Comparison of ENCODE assay signal across 8 cellular contexts in genomic region chr7:150937848-150938561, GRCh38. TPM values are rescaled to one million over a fixed set of nuclear protein-coding genes. Genes with fewer than 3 reads are reported as not detected.
DNase-seq lines count a peak whose midpoint lies in the region; ATAC-seq, FAIRE-seq and TF ChIP-seq lines count a peak whose summit lies in the region.

No MANE protein-coding gene starts in this region.

- no peak for DNase-seq in GM12891 (ENCODE audit: insufficient read length, low spot score)
- peak; percentile 68 for DNase-seq in NCI-H524 treated with DMSO at 0.1 percent for 48 hours (lab: John Stamatoyannopoulos, UW)
- peak; percentile 55 for DNase-seq in astrocyte (ENCODE audit: low read depth)
- no peak for DNase-seq in smooth muscle cell (lab: John Stamatoyannopoulos, UW; ENCODE audit: unreplicated experiment)
- no peak for DNase-seq in CD1c-positive myeloid dendritic cell (ENCODE audit: extremely low spot score)
- DNase-seq in MM.1S = no peak
- no peak for DNase-seq in left ventricle myocardium superior

- no peak for ATAC-seq in HG02610 (IDR thresholded peaks at IDR 0.05; ENCODE audit: unreplicated experiment)
- no peak for ATAC-seq in left ventricle myocardium superior

- H3K79me2 ChIP-seq in astrocyte (ENCODE audit: insufficient read depth, low read length) = no peaks in the 10 kb centered on the region
- no peaks in the 10 kb centered on the region for H3K79me2 ChIP-seq in smooth muscle cell (ENCODE audit: low read depth)
- H3K79me2 ChIP-seq in MM.1S (ENCODE audit: low read length) = no peaks in the 10 kb centered on the region

- H3K36me3 ChIP-seq in astrocyte (ENCODE audit: insufficient read depth, low read length) (no peaks in the 10 kb centered on the region), smooth muscle cell (ENCODE audit: low read depth) (no peaks in the 10 kb centered on the region), MM.1S (replicated peaks; ENCODE audit: insufficient read depth, low read length) (no peaks in the 10 kb centered on the region)

- no peak for TF ChIP-seq POLR2A in GM12891 (IDR thresholded peaks at IDR 0.05; ENCODE audit: low read depth, low read length)

- H3K4me3 ChIP-seq in astrocyte (ENCODE audit: insufficient read depth, low read depth, low read length) (no peak overlapping the region), smooth muscle cell (no peak overlapping the region), MM.1S (ENCODE audit: low read length) (no peak overlapping the region)

- H3K4me1 Mint-ChIP-seq in astrocyte (ENCODE audit: low read depth, unreplicated experiment) = peaks cover 3% of the 10 kb centered on the region

- H4K20me1 ChIP-seq in astrocyte (ENCODE audit: insufficient read depth, low read length) = no peaks in the 10 kb centered on the region
- H4K20me1 ChIP-seq in smooth muscle cell (ENCODE audit: low read depth) = no peaks in the 10 kb centered on the region
- no peaks in the 10 kb centered on the region for H4K20me1 ChIP-seq in MM.1S (ENCODE audit: insufficient read depth, low read length)

- TF ChIP-seq CTCF in astrocyte (IDR thresholded peaks at IDR 0.05; ENCODE audit: insufficient read depth, low read depth, low read length) (no peak), smooth muscle cell (IDR thresholded peaks at IDR 0.05; ENCODE audit: borderline replicate concordance, insufficient read depth, poor library complexity, severe bottlenecking) (no peak), MM.1S (IDR thresholded peaks at IDR 0.05; ENCODE audit: low read length) (no peak)

- H3K9me2 ChIP-seq in MM.1S (replicated peaks; ENCODE audit: insufficient read depth, low read length) = no peaks in the 10 kb centered on the region

- H3K4me2 ChIP-seq in astrocyte (ENCODE audit: low read length) (peak overlapping the region; percentile 68), smooth muscle cell (peak overlapping the region; percentile 42), MM.1S (ENCODE audit: low read depth, low read length) (no peak overlapping the region)

- H3K4me1 ChIP-seq in astrocyte (ENCODE audit: insufficient read depth, low read length) (peaks cover 7% of the 10 kb centered on the region), smooth muscle cell (ENCODE audit: low read depth) (peaks cover 4% of the 10 kb centered on the region), MM.1S (ENCODE audit: low read length) (peaks cover 14% of the 10 kb centered on the region)

- H2AFZ ChIP-seq in astrocyte (ENCODE audit: low read depth, low read length) = peak overlapping the region; percentile 15
- H2AFZ ChIP-seq in smooth muscle cell (ENCODE audit: low read depth) = no peak overlapping the region
- no peak overlapping the region for H2AFZ ChIP-seq in MM.1S (ENCODE audit: low read length)

- H3K9ac ChIP-seq in astrocyte (ENCODE audit: low read length) (no peak overlapping the region), smooth muscle cell (ENCODE audit: low read depth) (no peak overlapping the region), MM.1S (ENCODE audit: low read length) (no peak overlapping the region)

- no peaks in the 10 kb centered on the region for H3K27me3 ChIP-seq in astrocyte (ENCODE audit: insufficient read depth, low read length)
- H3K27me3 ChIP-seq in smooth muscle cell (ENCODE audit: low read depth) = no peaks in the 10 kb centered on the region
- H3K27me3 ChIP-seq in MM.1S (replicated peaks; ENCODE audit: insufficient read depth, low read length) = peaks cover 3% of the 10 kb centered on the region; the same call in 1 of the 2 replicates

- H3K9me3 ChIP-seq in astrocyte (ENCODE audit: insufficient read depth, low read depth, low read length) (no peaks in the 10 kb centered on the region), smooth muscle cell (replicated peaks; ENCODE audit: low read depth) (no peaks in the 10 kb centered on the region), MM.1S (replicated peaks; ENCODE audit: insufficient read depth, low read length) (no peaks in the 10 kb centered on the region)

- no peaks in the 10 kb centered on the region for H3K36me3 Mint-ChIP-seq in astrocyte (ENCODE audit: low read depth, unreplicated experiment)

- H3K27me3 Mint-ChIP-seq in astrocyte (ENCODE audit: low read depth, unreplicated experiment) = peaks cover 24% of the 10 kb centered on the region

- no peak overlapping the region for H3K4me3 Mint-ChIP-seq in astrocyte (ENCODE audit: unreplicated experiment)

- FAIRE-seq in GM12891 (lab: Jason Lieb, UNC) (peak; percentile 81), astrocyte (lab: Jason Lieb, UNC) (no peak)

- H3K27ac ChIP-seq in astrocyte (ENCODE audit: low read depth, low read length) = no peak overlapping the region
- H3K27ac ChIP-seq in smooth muscle cell (ENCODE audit: low read depth) = no peak overlapping the region
- no peak overlapping the region for H3K27ac ChIP-seq in MM.1S (ENCODE audit: low read length)

- H3K27ac Mint-ChIP-seq in astrocyte (ENCODE audit: unreplicated experiment) = no peak overlapping the region

- H3F3A ChIP-seq in smooth muscle cell (ENCODE audit: low read depth) (peaks cover 3% of the 10 kb centered on the region), MM.1S (ENCODE audit: insufficient read depth, low read length) (peaks cover 3% of the 10 kb centered on the region; the same call in 1 of the 2 replicates)

- WGBS in smooth muscle cell (ENCODE audit: low lambda C conversion rate) = 52% methylated on average over 15 of the region's 15 CpGs

- intact Hi-C loops in left ventricle myocardium superior (cut with micrococcal nuclease) = no loop called here

- no peaks in the 10 kb centered on the region for H3K9me3 Mint-ChIP-seq in astrocyte (ENCODE audit: unreplicated experiment)

TF ChIP-seq in GM12891, 5 proteins besides CTCF, POLR2A, EP300 and RAD21:
- no peak for TF ChIP-seq PAX5 (IDR thresholded peaks at IDR 0.05; ENCODE audit: insufficient read depth, low read length, severe bottlenecking)
- no peak for TF ChIP-seq POU2F2 (IDR thresholded peaks at IDR 0.05; ENCODE audit: low read depth, low read length)
- TF ChIP-seq POLR2AphosphoS5 (IDR thresholded peaks at IDR 0.05; ENCODE audit: low read depth, low read length) = no peak
- no peak for TF ChIP-seq SPI1 (IDR thresholded peaks at IDR 0.05; ENCODE audit: low read depth, low read length)

RNA-seq across cellular contexts. Expression of gene KCNH2, which starts 40.1 kb away (rescaled TPM):
- polyA plus RNA-seq in GM12891 (2012; ENCODE audit: low read depth, missing spikeins) = 0.09 TPM
- total RNA-seq in astrocyte (4.5 and 4.6 TPM in 2 replicates), smooth muscle cell (12.9 and 13.3 TPM in 2 replicates), left ventricle myocardium superior (107 TPM)
- 32.1 and 37.7 TPM in 2 replicates for polyA plus RNA-seq in smooth muscle cell

RNA-seq across cellular contexts. Expression of gene NOS3, which starts 52.8 kb away (rescaled TPM):
- 0.04 TPM for polyA plus RNA-seq in GM12891 (2012; ENCODE audit: low read depth, missing spikeins)
- total RNA-seq in astrocyte = 1.8 and 2.0 TPM in 2 replicates
- 3.4 and 6.2 TPM in 2 replicates for total RNA-seq in smooth muscle cell
- polyA plus RNA-seq in smooth muscle cell = 7.8 and 11.7 TPM in 2 replicates
- total RNA-seq in left ventricle myocardium superior = 10.9 TPM

Comparison
In these comparisons a context has a peak if more than half of its experiments do, and no peak if none do; other contexts are left out.
1. DNase-seq: peak in NCI-H524 treated with DMSO at 0.1 percent for 48 hours (single experiment) and astrocyte (single experiment); none in GM12891 (single experiment), smooth muscle cell (single experiment), CD1c-positive myeloid dendritic cell (single experiment), MM.1S (single experiment) and left ventricle myocardium superior (single experiment).